In the genomic region with DNA sequence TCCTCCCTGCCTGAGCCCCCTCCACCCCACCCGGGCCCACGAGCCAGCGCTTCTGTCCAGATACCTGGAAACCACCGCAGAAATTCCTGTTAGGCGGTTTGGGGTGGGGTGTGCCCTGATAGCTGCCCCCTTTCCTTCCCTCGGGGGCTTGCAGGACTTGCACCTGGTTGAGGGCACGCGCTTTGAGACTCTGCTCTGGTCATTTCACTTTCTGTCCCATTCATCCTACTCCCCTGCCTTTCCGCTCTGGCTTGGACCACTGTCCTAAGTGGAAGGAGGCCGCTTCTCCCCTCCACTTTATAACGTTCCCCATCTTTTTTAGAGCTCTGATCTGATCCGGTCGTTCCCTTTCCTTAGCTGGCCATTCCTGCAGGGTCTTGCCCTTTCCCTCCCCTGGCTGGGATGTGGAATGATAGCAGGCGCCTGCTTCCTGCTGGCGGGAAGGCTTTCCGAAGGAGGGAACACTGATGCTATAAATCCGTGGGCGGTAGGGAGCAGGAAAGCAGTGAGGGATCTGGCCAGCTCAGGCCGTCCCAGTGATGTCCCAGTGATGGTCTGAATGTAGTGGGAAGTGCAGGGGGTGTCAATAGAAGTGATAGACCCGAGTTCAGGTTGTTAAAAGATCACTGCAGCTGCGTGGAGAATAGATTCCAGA, we compare ENCODE assay signal across 9 cellular contexts. TPM values are rescaled to one million over a fixed set of nuclear protein-coding genes. Genes with fewer than 3 reads are reported as not detected.
A peak's percentile ranks its signal among the peaks of the same experiment; 100 is the strongest.
DNase-seq lines count a peak whose midpoint lies in the region; ATAC-seq and TF ChIP-seq lines count a peak whose summit lies in the region.
"Had no signal": no experiment of that assay in that cellular context is flagged by ENCODE, and none has a peak within 500 bp of the region (broad histone marks: within the 10 kb centered on the region; RNA-seq: fewer than 3 reads in every experiment).

No MANE protein-coding gene starts in this region.

- no peaks in the 10 kb centered on the region for H3K9me3 ChIP-seq in transverse colon

- H3K4me1 ChIP-seq in transverse colon = peaks cover 0 to 46% (median 27%) of the 10 kb centered on the region in 4 donors

- no peak overlapping the region for H3K27ac Mint-ChIP-seq in activated T-cell treated with anti-CD3 and anti-CD28 coated beads, Interleukin-2, amount 50 U/mL, for 72 hours
- H3K27ac Mint-ChIP-seq in activated T-helper 2 cell treated with anti-CD3 and anti-CD28 coated beads, Interferon-gamma antibody, Interleukin-2, Interleukin-4, amounts not matched to agents 10 μg/mL and 5 μg/mL and 100 μg/mL, durations not matched to agents 14 hours and 24 hours and 36 hours = peak overlapping the region; percentile 74

- no peak for TF ChIP-seq CTCF in transverse colon (IDR thresholded peaks at IDR 0.05)

- H3K36me3 ChIP-seq in transverse colon = peaks cover 0 to 5% (median 0%) of the 10 kb centered on the region in 4 donors

- TF ChIP-seq EP300 in transverse colon (IDR thresholded peaks at IDR 0.05; ENCODE audit: low read depth) = no peak

- peak overlapping the region; percentile 70 to 89 (median 80) for H3K27ac ChIP-seq in transverse colon
- H3K27ac ChIP-seq: parathyroid adenoma had no signal

- in situ Hi-C loops in transverse colon (cut with MboI; ENCODE audit: low pct_ligation_motif_present in 1 of 4, low pct_unique_long_range_greater_than_20kb in 1 of 4, low sequenced_read_pairs in 3 of 4) = no loop called here

- WGBS in transverse colon (ENCODE audit: low coverage in 1 of 2), 2 donors = 15 to 27% methylated on average over 6 to 21 of the region's 21 CpGs

- H3K4me3 ChIP-seq in transverse colon = peak overlapping the region in 3 of 4 donors; percentile 83 to 99 (median 99)

- no peaks in the 10 kb centered on the region for H3K9me3 Mint-ChIP-seq in activated T-cell treated with anti-CD3 and anti-CD28 coated beads, Interleukin-2, amount 50 U/mL, for 72 hours
- peaks cover 17% of the 10 kb centered on the region for H3K9me3 Mint-ChIP-seq in activated T-helper 2 cell treated with anti-CD3 and anti-CD28 coated beads, Interferon-gamma antibody, Interleukin-2, Interleukin-4, amounts not matched to agents 10 μg/mL and 5 μg/mL and 100 μg/mL, durations not matched to agents 14 hours and 24 hours and 36 hours

- no peak for TF ChIP-seq POLR2A in transverse colon (IDR thresholded peaks at IDR 0.05)

- peaks cover 16 to 18% of the 10 kb centered on the region in 2 donors for H3K36me3 Mint-ChIP-seq in activated T-cell treated with anti-CD3 and anti-CD28 coated beads, Interleukin-2, amount 50 U/mL, for 72 hours (ENCODE audit: insufficient read depth in 2 of 2)
- H3K36me3 Mint-ChIP-seq in activated T-helper 2 cell treated with anti-CD3 and anti-CD28 coated beads, Interferon-gamma antibody, Interleukin-2, Interleukin-4, amounts not matched to agents 10 μg/mL and 5 μg/mL and 100 μg/mL, durations not matched to agents 14 hours and 24 hours and 36 hours (ENCODE audit: low read depth) = peaks cover 55% of the 10 kb centered on the region

- DNase-seq in activated T-cell treated with anti-CD3 and anti-CD28 coated beads, Interleukin-2, amount 50 U/mL, for 72 hours = no peak
- DNase-seq in activated T-cell treated with anti-CD3 and anti-CD28 coated beads, Interleukin-2, amount 50 U/mL, for 1 hour = no peak
- no peak for DNase-seq in activated T-helper 2 cell treated with anti-CD3 and anti-CD28 coated beads, Interferon-gamma antibody, Interleukin-2, Interleukin-4, amounts not matched to agents 10 μg/mL and 5 μg/mL and 100 μg/mL, durations not matched to agents 14 hours and 24 hours and 36 hours (ENCODE audit: low spot score)
- peak; percentile 54 for DNase-seq in islet precursor cell
- no peak for DNase-seq in transverse colon
- DNase-seq in mucosa of gallbladder (ENCODE audit: low spot score) = no peak

- intact Hi-C loops in activated T-helper 2 cell treated with anti-CD3 and anti-CD28 coated beads, Interferon-gamma antibody, Interleukin-2, Interleukin-4, amounts not matched to agents 10 μg/mL and 5 μg/mL and 100 μg/mL, durations not matched to agents 14 hours and 24 hours and 36 hours (cut with micrococcal nuclease) = loop anchor here (2.0 to 5.0 kb wide), 3 partner anchors 89 to 209 kb away; a partner anchor contains a TSS
- intact Hi-C loops in transverse colon (cut with DNase I; ENCODE audit: low total_unique reads) = loop anchor here (10.0 kb wide), 1 partner anchor 213 kb away; a partner anchor contains a TSS

- H3K4me3 Mint-ChIP-seq in activated T-cell treated with anti-CD3 and anti-CD28 coated beads, Interleukin-2, amount 50 U/mL, for 72 hours = peak overlapping the region; percentile 76 to 83
- H3K4me3 Mint-ChIP-seq in activated T-helper 2 cell treated with anti-CD3 and anti-CD28 coated beads, Interferon-gamma antibody, Interleukin-2, Interleukin-4, amounts not matched to agents 10 μg/mL and 5 μg/mL and 100 μg/mL, durations not matched to agents 14 hours and 24 hours and 36 hours (ENCODE audit: low read depth) = peak overlapping the region; percentile 92

- no peaks in the 10 kb centered on the region for H3K27me3 ChIP-seq in transverse colon

- H3K4me1 Mint-ChIP-seq in activated T-cell treated with anti-CD3 and anti-CD28 coated beads, Interleukin-2, amount 50 U/mL, for 72 hours (ENCODE audit: low read depth) = peaks cover 33% of the 10 kb centered on the region
- H3K4me1 Mint-ChIP-seq in activated T-helper 2 cell treated with anti-CD3 and anti-CD28 coated beads, Interferon-gamma antibody, Interleukin-2, Interleukin-4, amounts not matched to agents 10 μg/mL and 5 μg/mL and 100 μg/mL, durations not matched to agents 14 hours and 24 hours and 36 hours (ENCODE audit: low read depth) = peaks cover 17% of the 10 kb centered on the region

- no peaks in the 10 kb centered on the region for H3K27me3 Mint-ChIP-seq in activated T-cell treated with anti-CD3 and anti-CD28 coated beads, Interleukin-2, amount 50 U/mL, for 72 hours (ENCODE audit: low read depth)
- H3K27me3 Mint-ChIP-seq in activated T-helper 2 cell treated with anti-CD3 and anti-CD28 coated beads, Interferon-gamma antibody, Interleukin-2, Interleukin-4, amounts not matched to agents 10 μg/mL and 5 μg/mL and 100 μg/mL, durations not matched to agents 14 hours and 24 hours and 36 hours (ENCODE audit: low read depth) = no peaks in the 10 kb centered on the region

- no peak for ATAC-seq in activated T-cell treated with anti-CD3 and anti-CD28 coated beads, Interleukin-2, amount 50 U/mL, for 72 hours (replicated peaks in 1 of 2)
- ATAC-seq in HG03571 (IDR thresholded peaks at IDR 0.05; ENCODE audit: unreplicated experiment) (no peak), HG02759 (IDR thresholded peaks at IDR 0.05; ENCODE audit: unreplicated experiment) (no peak)

RNA-seq across cellular contexts. Expression of a gene that starts 0.9 kb away (rescaled TPM):
- total RNA-seq in activated T-cell treated with anti-CD3 and anti-CD28 coated beads, Interleukin-2, amount 50 U/mL, for 72 hours = 10 to 100 TPM; 33.6 to 43.5 TPM
- 31.5 and 38.9 TPM in 2 replicates for total RNA-seq in activated T-helper 2 cell treated with anti-CD3 and anti-CD28 coated beads, Interferon-gamma antibody, Interleukin-2, Interleukin-4, amounts not matched to agents 10 μg/mL and 5 μg/mL and 100 μg/mL, durations not matched to agents 14 hours and 24 hours and 36 hours
- total RNA-seq in transverse colon = 10 to 100 TPM; 15.7 to 53.9 (median 16.9) TPM
- total RNA-seq in mucosa of gallbladder = 19.9 TPM

RNA-seq across cellular contexts. Expression of a gene that starts 1.4 kb away (rescaled TPM):
- total RNA-seq in activated T-cell treated with anti-CD3 and anti-CD28 coated beads, Interleukin-2, amount 50 U/mL, for 72 hours = 10 to 100 TPM; 12.0 to 15.9 TPM
- 41.5 and 41.7 TPM in 2 replicates for total RNA-seq in activated T-helper 2 cell treated with anti-CD3 and anti-CD28 coated beads, Interferon-gamma antibody, Interleukin-2, Interleukin-4, amounts not matched to agents 10 μg/mL and 5 μg/mL and 100 μg/mL, durations not matched to agents 14 hours and 24 hours and 36 hours
- total RNA-seq in transverse colon = 10 to 100 TPM; 20.5 to 97.3 (median 34.6) TPM
- 30.9 TPM for total RNA-seq in mucosa of gallbladder
